18 cellular contexts compared by ENCODE assay signal in the genomic region with DNA sequence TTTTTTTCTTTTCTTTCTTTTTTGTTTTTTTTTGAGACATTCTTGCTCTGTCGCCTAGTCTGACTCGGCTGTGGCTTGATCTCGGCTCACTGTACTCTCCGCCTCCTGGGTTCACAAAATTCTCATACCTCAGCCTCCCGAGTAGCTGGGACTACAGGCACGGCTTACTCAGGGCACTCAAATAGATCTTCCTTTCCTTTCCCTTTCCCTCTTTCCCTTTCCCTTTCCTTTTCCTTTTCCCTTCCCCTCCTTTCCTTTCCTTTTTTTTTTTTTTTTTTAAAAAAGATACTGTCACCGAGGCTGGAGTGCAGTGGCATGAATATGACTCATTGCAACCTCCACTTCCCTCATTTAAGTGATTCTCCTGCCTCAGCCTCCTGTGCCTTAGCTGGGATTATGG.
DNase-seq lines count a peak whose midpoint lies in the region; ATAC-seq, FAIRE-seq and TF ChIP-seq lines count a peak whose summit lies in the region.
"Had no signal": no experiment of that assay in that cellular context is flagged by ENCODE, and none has a peak within 500 bp of the region (broad histone marks: within the 10 kb centered on the region; RNA-seq: fewer than 3 reads in every experiment).

No MANE protein-coding gene starts in this region.

- H3K9me3 ChIP-seq in endodermal cell (ENCODE audit: control insufficient read depth, low read length) (no peaks in the 10 kb centered on the region), thoracic aorta (no peaks in the 10 kb centered on the region), small intestine (ENCODE audit: control insufficient read depth, low read depth) (no peaks in the 10 kb centered on the region)

- H3K4me1 ChIP-seq in endodermal cell (ENCODE audit: control insufficient read depth, insufficient read depth, low read length) (no peaks in the 10 kb centered on the region), thoracic aorta (ENCODE audit: control insufficient read depth in 1 of 2, low read depth in 2 of 2) (peaks cover 2 to 24% of the 10 kb centered on the region in 2 donors), small intestine (ENCODE audit: control insufficient read depth in 2 of 2, insufficient read depth in 1 of 2, low read depth in 1 of 2, low read length in 1 of 2) (no peaks in the 10 kb centered on the region)

- no peak for DNase-seq in activated T-cell treated with anti-CD3 and anti-CD28 coated beads, Interleukin-2, amount 50 U/mL, for 72 hours
- DNase-seq in activated T-cell treated with anti-CD3 and anti-CD28 coated beads, Interleukin-2, amount 50 U/mL, for 48 hours = no peak
- peak; percentile 12 for DNase-seq in MV-4-11 (lab: John Stamatoyannopoulos, UW)
- no peak for DNase-seq in endodermal cell
- no peak for DNase-seq in thoracic aorta (ENCODE audit: low spot score)
- DNase-seq in small intestine = no peak
- no peak for DNase-seq in central memory CD4-positive, alpha-beta T cell
- no peak for DNase-seq in Calu3
- DNase-seq: C1 segment of cervical spinal cord, HCEC 1CT, NCI-H1092, NCI-H1694, NCI-H345, NCI-H526 treated with DMSO at 0.1 percent for 48 hours had no signal

- H3K4me3 ChIP-seq in endodermal cell (ENCODE audit: low read length) (no peak overlapping the region), thoracic aorta (peak overlapping the region; percentile 30), small intestine (ENCODE audit: low read depth in 1 of 2, low read length in 2 of 2) (no peak overlapping the region)
- H3K4me3 ChIP-seq: GM12878 had no signal

- no peaks in the 10 kb centered on the region for H3K9me3 Mint-ChIP-seq in activated T-cell treated with anti-CD3 and anti-CD28 coated beads, Interleukin-2, amount 50 U/mL, for 72 hours
- H3K9me3 Mint-ChIP-seq in endodermal cell = no peaks in the 10 kb centered on the region
- no peaks in the 10 kb centered on the region for H3K9me3 Mint-ChIP-seq in Calu3 (ENCODE audit: low read depth, unreplicated experiment)

- H3K27ac ChIP-seq in endodermal cell (ENCODE audit: low read depth, low read length) (no peak overlapping the region), thoracic aorta (no peak overlapping the region), small intestine (ENCODE audit: low read depth in 1 of 2, low read length in 1 of 2) (no peak overlapping the region)
- H3K27ac ChIP-seq: 22Rv1 had no signal

- CTCF ChIA-PET in Calu3 (lab: Charles Lee) = no interaction called here

- intact Hi-C loops in Calu3 (cut with micrococcal nuclease; ENCODE audit: unreplicated experiment) = no loop called here

- FAIRE-seq in small intestine (lab: Jason Lieb, UNC) = no peak
- FAIRE-seq: GM12878, GM18507, HTR-8/SVneo had no signal

- H3K4me3 Mint-ChIP-seq in activated T-cell treated with anti-CD3 and anti-CD28 coated beads, Interleukin-2, amount 50 U/mL, for 72 hours = no peak overlapping the region
- no peak overlapping the region for H3K4me3 Mint-ChIP-seq in endodermal cell
- no peak overlapping the region for H3K4me3 Mint-ChIP-seq in Calu3 (ENCODE audit: low read depth, unreplicated experiment)

- no peak for TF ChIP-seq CTCF in endodermal cell (conservative IDR thresholded peaks at IDR 0.05)
- no peak for TF ChIP-seq CTCF in thoracic aorta (IDR thresholded peaks at IDR 0.05)
- no peak for TF ChIP-seq CTCF in Calu3 (IDR thresholded peaks at IDR 0.05; ENCODE audit: unreplicated experiment)

- peaks cover 0 to 3% of the 10 kb centered on the region in 2 donors for H3K36me3 Mint-ChIP-seq in activated T-cell treated with anti-CD3 and anti-CD28 coated beads, Interleukin-2, amount 50 U/mL, for 72 hours (ENCODE audit: insufficient read depth in 2 of 2)
- H3K36me3 Mint-ChIP-seq in endodermal cell (ENCODE audit: low read depth) (peaks cover 15% of the 10 kb centered on the region), Calu3 (ENCODE audit: insufficient read depth, unreplicated experiment) (peaks cover 23% of the 10 kb centered on the region)

- WGBS in endodermal cell (ENCODE audit: insufficient coverage in 1 of 2, insufficient read length in 1 of 2), 2 experiments = 95 to 96% methylated on average over 6 to 7 of the region's 7 CpGs
- 93% methylated on average over 7 of the region's 7 CpGs for WGBS in small intestine, 3 donors

- H3K27me3 ChIP-seq in endodermal cell (ENCODE audit: control insufficient read depth, insufficient read depth, low read length, poor library complexity, severe bottlenecking) = no peaks in the 10 kb centered on the region
- H3K27me3 ChIP-seq in thoracic aorta (replicated peaks; ENCODE audit: insufficient read depth) = no peaks in the 10 kb centered on the region
- H3K27me3 ChIP-seq in small intestine (ENCODE audit: control insufficient read depth in 2 of 2, insufficient read depth in 2 of 2, low read length in 2 of 2) = no peaks in the 10 kb centered on the region

- no TSS peak for BruUV-seq in Calu3 (replicated peaks; lab: Mats Ljungman, UMichigan)

- no peak for ATAC-seq in activated T-cell treated with anti-CD3 and anti-CD28 coated beads, Interleukin-2, amount 50 U/mL, for 72 hours (replicated peaks in 1 of 2)
- ATAC-seq in thoracic aorta (ENCODE audit: insufficient number of reproducible peaks, low FRiP score, low read depth) = no peak
- ATAC-seq: GM12878 had no signal

- peaks cover 26% of the 10 kb centered on the region for H3K4me1 Mint-ChIP-seq in activated T-cell treated with anti-CD3 and anti-CD28 coated beads, Interleukin-2, amount 50 U/mL, for 72 hours (ENCODE audit: low read depth)
- H3K4me1 Mint-ChIP-seq in endodermal cell = peaks cover 6% of the 10 kb centered on the region
- H3K4me1 Mint-ChIP-seq in Calu3 (ENCODE audit: low read depth, unreplicated experiment) = peaks cover 18% of the 10 kb centered on the region

- H3K27ac Mint-ChIP-seq in activated T-cell treated with anti-CD3 and anti-CD28 coated beads, Interleukin-2, amount 50 U/mL, for 72 hours = peak overlapping the region; percentile 54
- peak overlapping the region; percentile 5 for H3K27ac Mint-ChIP-seq in endodermal cell
- H3K27ac Mint-ChIP-seq in Calu3 (ENCODE audit: unreplicated experiment) = no peak overlapping the region

- peaks cover 9% of the 10 kb centered on the region for H3K36me3 ChIP-seq in endodermal cell (ENCODE audit: control insufficient read depth, insufficient read depth, low read length)
- H3K36me3 ChIP-seq in thoracic aorta = no peaks in the 10 kb centered on the region
- H3K36me3 ChIP-seq in small intestine (ENCODE audit: control insufficient read depth in 2 of 2, insufficient read depth in 2 of 2, low read length in 2 of 2) = peaks cover 0 to 3% of the 10 kb centered on the region in 2 donors

- no peak overlapping the region for H3K9ac ChIP-seq in endodermal cell (ENCODE audit: extremely low read depth, low read length, poor library complexity, severe bottlenecking)

- H3K27me3 Mint-ChIP-seq in activated T-cell treated with anti-CD3 and anti-CD28 coated beads, Interleukin-2, amount 50 U/mL, for 72 hours (ENCODE audit: low read depth) = no peaks in the 10 kb centered on the region
- no peaks in the 10 kb centered on the region for H3K27me3 Mint-ChIP-seq in endodermal cell (ENCODE audit: insufficient read depth)
- H3K27me3 Mint-ChIP-seq in Calu3 (ENCODE audit: unreplicated experiment) = no peaks in the 10 kb centered on the region
